ENCODE assay signal across 13 cellular contexts in the genomic region with DNA sequence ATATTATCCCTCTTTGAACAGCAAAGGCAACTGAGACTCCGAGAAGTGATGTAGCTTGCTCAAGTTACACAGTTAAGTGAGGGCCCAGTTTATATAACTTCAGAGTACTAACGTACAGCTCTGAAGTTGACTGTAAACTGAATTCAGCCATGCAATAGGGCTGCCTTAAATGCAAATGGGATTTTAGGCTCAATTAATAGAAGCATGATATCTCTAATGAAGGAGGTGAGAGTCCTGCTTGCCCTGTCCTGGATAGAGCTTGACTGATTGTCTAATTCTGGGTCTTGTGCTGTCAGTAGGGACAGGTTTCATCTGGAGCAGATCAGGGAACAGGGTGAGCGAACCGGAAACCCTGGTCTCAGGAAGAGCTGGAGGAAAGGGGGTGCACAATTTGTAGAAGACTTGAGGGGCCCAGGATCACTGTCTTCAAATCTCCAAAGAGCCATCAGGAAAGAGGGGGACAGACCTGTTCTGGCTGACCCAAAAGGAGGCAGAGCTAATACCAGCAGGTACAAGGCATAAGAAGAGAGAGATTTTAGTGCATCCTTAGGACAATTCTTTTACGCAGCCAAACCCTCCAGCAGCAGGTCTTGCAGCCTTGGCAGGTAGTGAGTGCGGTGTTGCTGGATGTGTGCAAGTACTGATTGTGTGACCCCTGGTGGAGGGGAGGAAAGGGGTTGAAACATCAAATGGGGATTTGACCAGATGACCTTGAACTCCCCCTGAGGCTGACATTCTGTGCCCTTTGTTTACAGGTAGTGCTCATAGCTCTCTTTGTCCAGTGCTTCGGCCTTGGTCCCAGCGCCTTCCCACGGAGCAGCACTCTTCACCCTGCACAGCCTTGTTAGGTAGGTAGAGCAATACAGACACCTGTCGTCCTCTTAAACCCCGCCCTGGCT. TPM values are rescaled to one million over a fixed set of nuclear protein-coding genes. Genes with fewer than 3 reads are reported as not detected.
A peak's percentile ranks its signal among the peaks of the same experiment; 100 is the strongest.
DNase-seq lines count a peak whose midpoint lies in the region; ATAC-seq and TF ChIP-seq lines count a peak whose summit lies in the region.
"Had no signal": no experiment of that assay in that cellular context is flagged by ENCODE, and none has a peak within 500 bp of the region (broad histone marks: within the 10 kb centered on the region; RNA-seq: fewer than 3 reads in every experiment).

No MANE protein-coding gene starts in this region.

- no peaks in the 10 kb centered on the region for H3K4me1 ChIP-seq in CD4-positive, CD25-positive, alpha-beta regulatory T cell (ENCODE audit: control insufficient read depth, insufficient read depth, low read length, poor library complexity, severe bottlenecking)
- H3K4me1 ChIP-seq in SK-N-SH (ENCODE audit: control insufficient read depth in 1 of 2, insufficient read depth in 2 of 2, low read depth in 1 of 2, low read length in 1 of 2) (peaks cover 37 to 85% of the 10 kb centered on the region in 2 experiments), skeletal muscle satellite cell (ENCODE audit: control insufficient read depth, insufficient read depth, low read length) (peaks cover 93% of the 10 kb centered on the region), HAP-1 (peaks cover 13% of the 10 kb centered on the region)

- no peak for DNase-seq in CD4-positive, CD25-positive, alpha-beta regulatory T cell
- no peak for DNase-seq in SK-N-SH
- DNase-seq in inferior parietal cortex (ENCODE audit: extremely low spot score), result peak; percentile 29
- DNase-seq in RKO (ENCODE audit: low spot score), result no peak
- no peak for DNase-seq in HAP-1 (ENCODE audit: low spot score in 2 of 2)
- no peak for DNase-seq in HUDEP-2 (lab: John Stamatoyannopoulos, UW; ENCODE audit: unreplicated experiment in 76 of 76)
- DNase-seq: activated naive CD4-positive, alpha-beta T cell treated with anti-CD3 and anti-CD28 coated beads, Interleukin-2, amount 50 U/mL, for 16 hours; NCI-H1436; stimulated activated CD4-positive, alpha-beta T cell treated with anti-CD3 and anti-CD28 coated beads, Interleukin-15, amount 100 ng/mL, for 24 hours had no signal

- H3K9me3 ChIP-seq in CD4-positive, CD25-positive, alpha-beta regulatory T cell (ENCODE audit: control insufficient read depth in 2 of 2, low read length in 2 of 2), result no peaks in the 10 kb centered on the region
- H3K9me3 ChIP-seq in SK-N-SH (no peaks in the 10 kb centered on the region), skeletal muscle satellite cell (replicated peaks; ENCODE audit: low read length) (no peaks in the 10 kb centered on the region), HAP-1 (no peaks in the 10 kb centered on the region)

- no peak for TF ChIP-seq RAD21 in SK-N-SH (IDR thresholded peaks at IDR 0.05; ENCODE audit: low read length)

- H3F3A ChIP-seq in SK-N-SH (replicated peaks; ENCODE audit: insufficient read depth), result peaks cover 40% of the 10 kb centered on the region

- H3K79me2 ChIP-seq in SK-N-SH (ENCODE audit: insufficient read depth), result peaks cover 57% of the 10 kb centered on the region

- in situ Hi-C loops in HAP-1 (cut with MboI; ENCODE audit: low sequenced_read_pairs), result loop anchor here (5.0 kb wide), 1 partner anchor 69 kb away; no protein-coding TSS in a partner anchor

- peaks cover 0 to 3% (median 1%) of the 10 kb centered on the region in 4 donors for H3K4me1 Mint-ChIP-seq in CD4-positive, CD25-positive, alpha-beta regulatory T cell

- H3K4me2 ChIP-seq in SK-N-SH, result peak overlapping the region; percentile 44; the same call in 1 of the 2 replicates
- H3K4me2 ChIP-seq in skeletal muscle satellite cell (ENCODE audit: low read length), result peak overlapping the region; percentile 53
- H3K4me2 ChIP-seq: GM23338 had no signal

- POLR2A ChIA-PET in SK-N-SH (lab: Yijun Ruan, JAX), result interaction anchor here (1.3 kb wide), 1 partner anchor 13 kb away, joined by 5 read pairs; a partner anchor contains a TSS

- no peaks in the 10 kb centered on the region for H3K36me3 Mint-ChIP-seq in CD4-positive, CD25-positive, alpha-beta regulatory T cell

- CTCF ChIA-PET in SK-N-SH (lab: Yijun Ruan, JAX), result interaction anchor here (1.0 to 2.1 kb wide), 7 partner anchors 8 to 68 kb away, joined by 3 to 11 read pairs (median 4); a partner anchor contains a TSS

- no peak overlapping the region for H3K4me3 Mint-ChIP-seq in CD4-positive, CD25-positive, alpha-beta regulatory T cell
- H3K4me3 Mint-ChIP-seq: GM23338; stimulated activated naive CD8-positive, alpha-beta T cell treated with anti-CD3 and anti-CD28 coated beads, Interleukin-15, Interleukin-2, amounts not matched to agents 100 ng/mL and 50 ng/mL, for 24 hours had no signal

- H3K27ac ChIP-seq in CD4-positive, CD25-positive, alpha-beta regulatory T cell (ENCODE audit: insufficient read depth, low read length, poor library complexity, severe bottlenecking), result no peak overlapping the region
- peak overlapping the region; percentile 77 to 95; a peak in 2 of 4 replicates for H3K27ac ChIP-seq in SK-N-SH (ENCODE audit: low read depth in 2 of 2, low read length in 1 of 2)

- no peaks in the 10 kb centered on the region for H3K36me3 ChIP-seq in CD4-positive, CD25-positive, alpha-beta regulatory T cell (ENCODE audit: control insufficient read depth, insufficient read depth, low read length)
- H3K36me3 ChIP-seq in SK-N-SH (replicated peaks in 1 of 2; ENCODE audit: control insufficient read depth in 1 of 2, insufficient read depth in 2 of 2, low read length in 1 of 2) (peaks cover 0 to 8% of the 10 kb centered on the region in 2 experiments), skeletal muscle satellite cell (ENCODE audit: insufficient read depth, low read length) (peaks cover 32% of the 10 kb centered on the region), HAP-1 (replicated peaks) (no peaks in the 10 kb centered on the region)

- no peak for TF ChIP-seq CTCF in SK-N-SH (IDR thresholded peaks at IDR 0.05)

- H3K4me3 ChIP-seq in CD4-positive, CD25-positive, alpha-beta regulatory T cell (ENCODE audit: low read depth, low read length), result no peak overlapping the region
- H3K4me3 ChIP-seq in SK-N-SH (ENCODE audit: low read depth in 2 of 2, low read length in 1 of 2) (no peak overlapping the region), skeletal muscle satellite cell (ENCODE audit: low read length) (peak overlapping the region; percentile 20), HAP-1 (no peak overlapping the region)
- H3K4me3 ChIP-seq: GM23338 had no signal

- H4K20me1 ChIP-seq in SK-N-SH (ENCODE audit: insufficient read depth), result no peaks in the 10 kb centered on the region

- H3K27ac Mint-ChIP-seq in CD4-positive, CD25-positive, alpha-beta regulatory T cell, result peak overlapping the region in 2 of 3 donors; percentile 29 to 59
- H3K27ac Mint-ChIP-seq: GM23338; stimulated activated naive CD8-positive, alpha-beta T cell treated with anti-CD3 and anti-CD28 coated beads, Interleukin-15, Interleukin-2, amounts not matched to agents 100 ng/mL and 50 ng/mL, for 24 hours had no signal

- WGBS in SK-N-SH (ENCODE audit: low lambda C conversion rate), result 85% methylated on average over 11 of the region's 11 CpGs

- H3K9ac ChIP-seq in SK-N-SH (no peak overlapping the region), skeletal muscle satellite cell (ENCODE audit: low read depth, low read length) (peak overlapping the region; percentile 32)

- no peaks in the 10 kb centered on the region for H3K27me3 ChIP-seq in CD4-positive, CD25-positive, alpha-beta regulatory T cell (ENCODE audit: control insufficient read depth, insufficient read depth, low read length)
- H3K27me3 ChIP-seq in SK-N-SH (ENCODE audit: insufficient read depth) (no peaks in the 10 kb centered on the region), skeletal muscle satellite cell (ENCODE audit: control insufficient read depth, insufficient read depth, low read length) (no peaks in the 10 kb centered on the region), HAP-1 (ENCODE audit: low read depth) (no peaks in the 10 kb centered on the region)

- no peak for TF ChIP-seq EP300 in SK-N-SH (IDR thresholded peaks at IDR 0.05; ENCODE audit: borderline replicate concordance in 1 of 2, low read depth in 1 of 2, low read length in 1 of 2)

- no peaks in the 10 kb centered on the region for H3K27me3 Mint-ChIP-seq in CD4-positive, CD25-positive, alpha-beta regulatory T cell
- H3K27me3 Mint-ChIP-seq: stimulated activated naive CD8-positive, alpha-beta T cell treated with anti-CD3 and anti-CD28 coated beads, Interleukin-15, Interleukin-2, amounts not matched to agents 100 ng/mL and 50 ng/mL, for 24 hours had no signal

- ATAC-seq in CD4-positive, CD25-positive, alpha-beta regulatory T cell (ENCODE audit: low read depth in 2 of 2), result no peak
- no peak for ATAC-seq in GM18520 (IDR thresholded peaks at IDR 0.05; ENCODE audit: unreplicated experiment)
- ATAC-seq: GM23338 had no signal

- no peak overlapping the region for H2AFZ ChIP-seq in SK-N-SH (ENCODE audit: low read depth)
- H2AFZ ChIP-seq: GM23338 had no signal

- no peaks in the 10 kb centered on the region for H3K9me2 ChIP-seq in SK-N-SH

- H3K9me3 Mint-ChIP-seq in CD4-positive, CD25-positive, alpha-beta regulatory T cell, result no peaks in the 10 kb centered on the region
- H3K9me3 Mint-ChIP-seq: GM23338; stimulated activated naive CD8-positive, alpha-beta T cell treated with anti-CD3 and anti-CD28 coated beads, Interleukin-15, Interleukin-2, amounts not matched to agents 100 ng/mL and 50 ng/mL, for 24 hours had no signal

TF ChIP-seq in SK-N-SH, 30 proteins besides CTCF, POLR2A, EP300 and RAD21:
- TF ChIP-seq, protein P1, sequence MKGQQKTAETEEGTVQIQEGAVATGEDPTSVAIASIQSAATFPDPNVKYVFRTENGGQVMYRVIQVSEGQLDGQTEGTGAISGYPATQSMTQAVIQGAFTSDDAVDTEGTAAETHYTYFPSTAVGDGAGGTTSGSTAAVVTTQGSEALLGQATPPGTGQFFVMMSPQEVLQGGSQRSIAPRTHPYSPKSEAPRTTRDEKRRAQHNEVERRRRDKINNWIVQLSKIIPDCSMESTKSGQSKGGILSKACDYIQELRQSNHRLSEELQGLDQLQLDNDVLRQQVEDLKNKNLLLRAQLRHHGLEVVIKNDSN (IDR thresholded peaks at IDR 0.05; ENCODE audit: borderline replicate concordance, low read depth), result no peak
- TF ChIP-seq SMC3 (IDR thresholded peaks at IDR 0.05; ENCODE audit: low read depth, low read length), result no peak
- no peak for TF ChIP-seq TEAD4 (IDR thresholded peaks at IDR 0.05; ENCODE audit: borderline replicate concordance, insufficient read depth)
- no peak for TF ChIP-seq YY1 (IDR thresholded peaks at IDR 0.05; ENCODE audit: low read depth)
- TF ChIP-seq TAF1 (IDR thresholded peaks at IDR 0.05; ENCODE audit: borderline replicate concordance, low read depth, low read length), result no peak

RNA-seq across cellular contexts. Expression of a gene that starts 13.0 kb away (rescaled TPM):
- 12.1 TPM for total RNA-seq in CD4-positive, CD25-positive, alpha-beta regulatory T cell
- polyA plus RNA-seq in CD4-positive, CD25-positive, alpha-beta regulatory T cell, result 1 to 10 TPM; 2.7 to 6.3 (median 4.9) TPM
- polyA plus RNA-seq in SK-N-SH (2012; rRNA removed), result 168 and 172 TPM in 2 replicates
- 82.7 and 123 TPM in 2 replicates for polyA plus RNA-seq in SK-N-SH (2012; cell fraction: cytosol; rRNA removed)
- polyA plus RNA-seq in SK-N-SH (2012; cell fraction: nucleus; rRNA removed), result 205 and 218 TPM in 2 replicates
- 157 and 203 TPM in 2 replicates for total RNA-seq in skeletal muscle satellite cell (2012; rRNA removed)

Comparison
In these comparisons a context has a peak if more than half of its experiments do, and no peak if none do; other contexts are left out.
1. RNA of a gene that starts 13.0 kb away (polyA plus RNA-seq): 82.7 to 218 TPM in SK-N-SH; 2.7 to 6.3 TPM in CD4-positive, CD25-positive, alpha-beta regulatory T cell; every median in the first group is over 10 times any median in the second.